Comparison of ENCODE assay signal across 8 cellular contexts in genomic region chr19:40283414-40284250, GRCh38. TPM values are rescaled to one million over a fixed set of nuclear protein-coding genes. Genes with fewer than 3 reads are reported as not detected.
DNase-seq lines count a peak whose midpoint lies in the region; ATAC-seq and TF ChIP-seq lines count a peak whose summit lies in the region.

No MANE protein-coding gene starts in this region.

- peak; percentile 34 to 70 (median 62) for TF ChIP-seq POLR2A in body of pancreas (IDR thresholded peaks at IDR 0.05)
- no peak for TF ChIP-seq POLR2A in uterus (IDR thresholded peaks at IDR 0.05)

- intact Hi-C loops in left ventricle myocardium superior (cut with micrococcal nuclease), result no loop called here
- intact Hi-C loops in body of pancreas (cut with DNase I), result no loop called here
- intact Hi-C loops in uterus (cut with DNase I; ENCODE audit: low total_unique reads), result no loop called here

- peak overlapping the region; percentile 89 for H3K4me3 Mint-ChIP-seq in memory B cell

- no peaks in the 10 kb centered on the region for H3K9me3 Mint-ChIP-seq in memory B cell

- ATAC-seq in left ventricle myocardium superior (no peak), body of pancreas (peak; percentile 23), memory B cell (ENCODE audit: low read depth) (no peak), HG02938 (IDR thresholded peaks at IDR 0.05; ENCODE audit: unreplicated experiment) (no peak)

- H3K4me1 Mint-ChIP-seq in memory B cell, result peaks cover 42% of the 10 kb centered on the region

- 2 to 15% methylated on average over 7 to 12 of the region's 12 CpGs for WGBS in body of pancreas, 2 donors

- TF ChIP-seq CTCF in right atrium auricular region (IDR thresholded peaks at IDR 0.05) (no peak), body of pancreas (IDR thresholded peaks at IDR 0.05) (no peak), uterus (IDR thresholded peaks at IDR 0.05) (no peak)

- H3K27ac Mint-ChIP-seq in memory B cell, result peak overlapping the region; percentile 100

- H3K27ac ChIP-seq in right atrium auricular region (peak overlapping the region; percentile 97 to 99), body of pancreas (peak overlapping the region; percentile 92 to 98 (median 94)), uterus (peak overlapping the region; percentile 94 to 98)

- H3K9me3 ChIP-seq in right atrium auricular region (no peaks in the 10 kb centered on the region), body of pancreas (no peaks in the 10 kb centered on the region), uterus (no peaks in the 10 kb centered on the region)

- H3K4me1 ChIP-seq in right atrium auricular region (peaks cover 0 to 63% of the 10 kb centered on the region in 2 donors), body of pancreas (peaks cover 62% of the 10 kb centered on the region), uterus (peaks cover 11 to 46% of the 10 kb centered on the region in 2 donors)

- peak overlapping the region; percentile 94 to 97 for H3K4me3 ChIP-seq in right atrium auricular region
- no peak overlapping the region for H3K4me3 ChIP-seq in body of pancreas
- H3K4me3 ChIP-seq in uterus, result peak overlapping the region; percentile 61 to 95

- H3K27me3 ChIP-seq in right atrium auricular region (no peaks in the 10 kb centered on the region), body of pancreas (no peaks in the 10 kb centered on the region), uterus (no peaks in the 10 kb centered on the region)

- no peak for DNase-seq in right atrium auricular region (ENCODE audit: low spot score)
- no peak for DNase-seq in left ventricle myocardium superior
- peak; percentile 64 to 80 (median 76) for DNase-seq in body of pancreas
- no peak for DNase-seq in memory B cell (ENCODE audit: low spot score in 2 of 2)
- DNase-seq in uterus, result no peak
- DNase-seq in anterior cingulate cortex (lab: John Stamatoyannopoulos, UW), result no peak
- DNase-seq in activated CD4-positive, CD25-positive, alpha-beta regulatory T cell treated with anti-CD3 and anti-CD28 coated beads, Interleukin-2, amount 50 U/mL, for 72 hours, result no peak

- H3K36me3 ChIP-seq in right atrium auricular region (no peaks in the 10 kb centered on the region), body of pancreas (replicated peaks in 1 of 2; ENCODE audit: insufficient read depth in 1 of 2, low read depth in 2 of 2) (no peaks in the 10 kb centered on the region), uterus (no peaks in the 10 kb centered on the region)

- no peaks in the 10 kb centered on the region for H3K27me3 Mint-ChIP-seq in memory B cell

- H3K36me3 Mint-ChIP-seq in memory B cell, result peaks cover 3% of the 10 kb centered on the region

RNA-seq across cellular contexts. Expression of gene AKT2, which starts 1.5 kb away (rescaled TPM):
- 10 to 100 TPM; 63.3 to 76.7 TPM for total RNA-seq in right atrium auricular region
- total RNA-seq in left ventricle myocardium superior, result 135 TPM
- 10 to 100 TPM; 46.2 to 96.2 TPM for total RNA-seq in body of pancreas
- 100 to 1,000 TPM in 2 of 4 donors, 10 to 100 TPM in 2; 32.6 to 177 (median 95.2) TPM for total RNA-seq in uterus

RNA-seq across cellular contexts. Expression of gene CCNP, which starts 57.1 kb away (rescaled TPM):
- total RNA-seq in right atrium auricular region (not detected), left ventricle myocardium superior (not detected), body of pancreas (not detected), uterus (under 1 TPM in 2 of 4 donors, not detected in 2; 0.21 to 0.61 TPM)

Comparison
In these comparisons a context has a peak if more than half of its experiments do, and no peak if none do; other contexts are left out.
1. DNase-seq: peak in body of pancreas (4 of 4); none in right atrium auricular region (single experiment), left ventricle myocardium superior (single experiment), memory B cell (0 of 2), uterus (0 of 2), anterior cingulate cortex (0 of 58) and activated CD4-positive, CD25-positive, alpha-beta regulatory T cell treated with anti-CD3 and anti-CD28 coated beads, Interleukin-2, amount 50 U/mL, for 72 hours (single experiment).
2. H3K4me3 ChIP-seq: peak in right atrium auricular region (2 of 2) and uterus (2 of 2); none in body of pancreas (0 of 2).
3. POLR2A ChIP-seq: peak in body of pancreas (3 of 3); none in uterus (0 of 2).
4. Peak in every context shown above with its lines, with median percentiles within 50 percentile points of each other: H3K27ac ChIP-seq.